ENCODE assay signal across 1 cellular context in genomic region chr14:31265701-31266398, GRCh38.
TF ChIP-seq lines count a peak whose summit lies in the region.

No MANE protein-coding gene starts in this region.

TF ChIP-seq in HepG2, 621 proteins besides CTCF, POLR2A, EP300 and RAD21 (continued from another document and continues in another):
- TF ChIP-seq POGK (CRISPR knock-in tag; conservative IDR thresholded peaks at IDR 0.05) = no peak
- TF ChIP-seq MTA1 (CRISPR knock-in tag; IDR thresholded peaks at IDR 0.05; ENCODE audit: borderline replicate concordance) = 0 out of 2 replicates have a peak, but pooled peaks have one; percentile 69
- no peak for TF ChIP-seq ZNF710 (CRISPR knock-in tag; IDR thresholded peaks at IDR 0.05; ENCODE audit: borderline replicate concordance)
- TF ChIP-seq PRDM15 (CRISPR knock-in tag; IDR thresholded peaks at IDR 0.05) = no peak
- peak; percentile 58; the same call in 1 of the 2 replicates for TF ChIP-seq SIX1 (CRISPR knock-in tag; IDR thresholded peaks at IDR 0.05; ENCODE audit: borderline replicate concordance)
- peak; percentile 67; the same call in 1 of the 2 replicates for TF ChIP-seq ZKSCAN8 (CRISPR knock-in tag; IDR thresholded peaks at IDR 0.05; ENCODE audit: borderline replicate concordance)
- TF ChIP-seq TOPORS (CRISPR knock-in tag; IDR thresholded peaks at IDR 0.05) = peak; percentile 70
- no peak for TF ChIP-seq AKNA (CRISPR knock-in tag; IDR thresholded peaks at IDR 0.05; ENCODE audit: borderline replicate concordance)
- 0 out of 2 replicates have a peak, but pooled peaks have one; percentile 46 for TF ChIP-seq TOE1 (CRISPR knock-in tag; IDR thresholded peaks at IDR 0.05)
- TF ChIP-seq SATB2 (CRISPR knock-in tag; IDR thresholded peaks at IDR 0.05) = no peak
- no peak for TF ChIP-seq ZBTB37 (CRISPR knock-in tag; IDR thresholded peaks at IDR 0.05)
- peak; percentile 65; the same call in 1 of the 2 replicates for TF ChIP-seq GMEB1 (CRISPR knock-in tag; IDR thresholded peaks at IDR 0.05; ENCODE audit: borderline replicate concordance)
- TF ChIP-seq TRIM22 (IDR thresholded peaks at IDR 0.05) = no peak
- peak; percentile 84 for TF ChIP-seq ZBTB26 (CRISPR knock-in tag; IDR thresholded peaks at IDR 0.05; ENCODE audit: borderline replicate concordance)
- TF ChIP-seq ZNF354B (CRISPR knock-in tag; IDR thresholded peaks at IDR 0.05) = no peak
- TF ChIP-seq SIN3B (IDR thresholded peaks at IDR 0.05; ENCODE audit: low read length) = no peak
- TF ChIP-seq HBP1 (CRISPR knock-in tag; IDR thresholded peaks at IDR 0.05; ENCODE audit: low read depth) = peak; percentile 61; the same call in 1 of the 2 replicates
- 0 out of 2 replicates have a peak, but pooled peaks have one; percentile 80 for TF ChIP-seq ZFP41 (CRISPR knock-in tag; IDR thresholded peaks at IDR 0.05; ENCODE audit: borderline replicate concordance)
- no peak for TF ChIP-seq CHCHD3 (CRISPR knock-in tag; IDR thresholded peaks at IDR 0.05)
- peak; percentile 51; the same call in 1 of the 2 replicates for TF ChIP-seq IRF9 (CRISPR knock-in tag; IDR thresholded peaks at IDR 0.05; ENCODE audit: borderline replicate concordance)
- TF ChIP-seq PHF5A (CRISPR knock-in tag; IDR thresholded peaks at IDR 0.05; ENCODE audit: low read depth, unreplicated experiment) = peak; percentile 90
- 0 out of 2 replicates have a peak, but pooled peaks have one; percentile 71 for TF ChIP-seq ZNF605 (CRISPR knock-in tag; IDR thresholded peaks at IDR 0.05)
- 0 out of 2 replicates have a peak, but pooled peaks have one; percentile 8 for TF ChIP-seq HMG20B (CRISPR knock-in tag; conservative IDR thresholded peaks at IDR 0.05)
- peak; percentile 63 for TF ChIP-seq SP5 (CRISPR knock-in tag; IDR thresholded peaks at IDR 0.05; ENCODE audit: borderline replicate concordance, low read depth)
- TF ChIP-seq TP53 (CRISPR knock-in tag; conservative IDR thresholded peaks at IDR 0.05) = no peak
- no peak for TF ChIP-seq LRRFIP1 (CRISPR knock-in tag; conservative IDR thresholded peaks at IDR 0.05)
